ENCODE assay signal across 8 cellular contexts in genomic region chr2:41853427-41854191, GRCh38.
DNase-seq lines count a peak whose midpoint lies in the region; ATAC-seq and TF ChIP-seq lines count a peak whose summit lies in the region.

No MANE protein-coding gene starts in this region.

- TF ChIP-seq CTCF in AG10803 (conservative IDR thresholded peaks at IDR 0.05; ENCODE audit: low read length): peak; percentile 77
- peak; percentile 45 for TF ChIP-seq CTCF in GM12874 (IDR thresholded peaks at IDR 0.05; ENCODE audit: insufficient read depth, low read depth, low read length)
- peak; percentile 67 for TF ChIP-seq CTCF in cardiac fibroblast (IDR thresholded peaks at IDR 0.05; ENCODE audit: low read depth, low read length)

- H3K4me3 ChIP-seq in AG10803 (ENCODE audit: low read length): no peak overlapping the region
- H3K4me3 ChIP-seq in cardiac fibroblast (replicated peaks in 1 of 2; ENCODE audit: low read depth in 2 of 2, low read length in 2 of 2): no peak overlapping the region

- DNase-seq in AG10803 (ENCODE audit: low read depth) (peak; percentile 63), NCI-H524 (lab: John Stamatoyannopoulos, UW) (peak; percentile 68 to 78), cardiac fibroblast (ENCODE audit: low read depth in 2 of 2) (peak; percentile 71 to 74), left kidney (ENCODE audit: low read depth, low spot score) (peak; percentile 88), ureter (ENCODE audit: low spot score) (peak; percentile 56)

- no peak for ATAC-seq in HG02588 (IDR thresholded peaks at IDR 0.05; ENCODE audit: unreplicated experiment)
- no peak for ATAC-seq in GM21825 (IDR thresholded peaks at IDR 0.05; ENCODE audit: unreplicated experiment)
